ENCODE assay signal across 11 cellular contexts in genomic region chr5:171927345-171927941, GRCh38.
A peak's percentile ranks its signal among the peaks of the same experiment; 100 is the strongest.
DNase-seq lines count a peak whose midpoint lies in the region; TF ChIP-seq lines count a peak whose summit lies in the region.
"Had no signal": no experiment of that assay in that cellular context is flagged by ENCODE, and none has a peak within 500 bp of the region (broad histone marks: within the 10 kb centered on the region; RNA-seq: fewer than 3 reads in every experiment).

No MANE protein-coding gene starts in this region.

- DNase-seq in GM12864 (ENCODE audit: low read depth) (no peak), NAMALWA (ENCODE audit: low spot score) (peak; percentile 46), choroid plexus epithelial cell (ENCODE audit: low read depth) (peak; percentile 39), progenitor cell of endocrine pancreas (ENCODE audit: low spot score, unreplicated experiment) (no peak), NK-92 (lab: John Stamatoyannopoulos, UW; ENCODE audit: unreplicated experiment) (no peak), NCI-H128 (lab: John Stamatoyannopoulos, UW; ENCODE audit: unreplicated experiment) (no peak)
- no peak for DNase-seq in activated T-cell treated with anti-CD3 and anti-CD28 coated beads, Interleukin-2, amount 50 U/mL, for 1 hour
- DNase-seq: activated CD8-positive, alpha-beta memory T cell treated with anti-CD3 and anti-CD28 coated beads, Interleukin-2, amount 50 U/mL, for 48 hours; cerebellar nuclear complex; hypothalamus; NCI-H510A treated with DMSO at 0.1 percent for 48 hours had no signal

- H3K27ac Mint-ChIP-seq in progenitor cell of endocrine pancreas, result no peak overlapping the region

- H3K36me3 Mint-ChIP-seq in progenitor cell of endocrine pancreas (ENCODE audit: insufficient read depth), result peaks cover 13% of the 10 kb centered on the region

- H3K27me3 Mint-ChIP-seq in progenitor cell of endocrine pancreas, result no peaks in the 10 kb centered on the region

- no peak overlapping the region for H3K4me3 Mint-ChIP-seq in progenitor cell of endocrine pancreas (ENCODE audit: low read depth)

- peak; percentile 38 for TF ChIP-seq CTCF in GM12864 (IDR thresholded peaks at IDR 0.05; ENCODE audit: low read depth, low read length, missing control alignments)
- peak; percentile 61 for TF ChIP-seq CTCF in choroid plexus epithelial cell (conservative IDR thresholded peaks at IDR 0.05; ENCODE audit: low read depth, low read length)
- peak; percentile 61 for TF ChIP-seq CTCF in progenitor cell of endocrine pancreas (IDR thresholded peaks at IDR 0.05; ENCODE audit: unreplicated experiment)

- peaks cover 2% of the 10 kb centered on the region for H3K4me1 Mint-ChIP-seq in progenitor cell of endocrine pancreas (ENCODE audit: low read depth)

- H3K4me3 ChIP-seq in GM12864 (ENCODE audit: low read depth, low read length) (no peak overlapping the region), choroid plexus epithelial cell (ENCODE audit: low read depth, low read length) (no peak overlapping the region)

- H3K9me3 Mint-ChIP-seq in progenitor cell of endocrine pancreas (ENCODE audit: low read depth), result peaks cover 10% of the 10 kb centered on the region

Comparison
In these comparisons a context has a peak if more than half of its experiments do, and no peak if none do; other contexts are left out.
1. DNase-seq: peak in NAMALWA (single experiment) and choroid plexus epithelial cell (single experiment); none in GM12864 (single experiment), progenitor cell of endocrine pancreas (single experiment), NK-92 (single experiment), activated T-cell treated with anti-CD3 and anti-CD28 coated beads, Interleukin-2, amount 50 U/mL, for 1 hour (single experiment) and NCI-H128 (single experiment).
2. Peak in every context shown above with its lines, with median percentiles within 50 percentile points of each other: CTCF ChIP-seq.